8 cellular contexts compared by ENCODE assay signal in genomic region chr7:66740302-66740979, GRCh38. TPM values are rescaled to one million over a fixed set of nuclear protein-coding genes. Genes with fewer than 3 reads are reported as not detected.
DNase-seq lines count a peak whose midpoint lies in the region; ATAC-seq and TF ChIP-seq lines count a peak whose summit lies in the region.

TSS of gene RABGEF1 (plus strand) at chr7:66740733. CDS start at chr7:66771900, 31,167 bp downstream.

- peak within 1 kb of the TSS; percentile 97 to 99 (median 98) for H3K27ac ChIP-seq in upper lobe of left lung

- peak in 1 of 4 donors; percentile 82 for TF ChIP-seq EP300 in upper lobe of left lung (IDR thresholded peaks at IDR 0.05)

- peak; percentile 55 for ATAC-seq in GM18499 (IDR thresholded peaks at IDR 0.05; ENCODE audit: insufficient read depth, unreplicated experiment)
- peak; percentile 79 for ATAC-seq in HG02938 (IDR thresholded peaks at IDR 0.05; ENCODE audit: unreplicated experiment)
- peak; percentile 97 to 98 for ATAC-seq in left cardiac atrium
- ATAC-seq in upper lobe of left lung (ENCODE audit: low FRiP score in 2 of 2), result peak; percentile 97

- H3K27me3 ChIP-seq in upper lobe of left lung, result no peaks in the 10 kb centered on the region

- peak within 1 kb of the TSS; percentile 66 to 95 (median 81) for H3K4me3 ChIP-seq in upper lobe of left lung

- peaks cover 14% of the 10 kb centered on the region for H3K36me3 Mint-ChIP-seq in T-helper 1 cell treated with Interleukin-12 subunit alpha and Interleukin-12 subunit beta and Interleukin-4 antibody, amounts not matched to agents 30 μg/mL and 1 μg/mL, for 36 hours (ENCODE audit: low read depth)

- peaks cover 9% of the 10 kb centered on the region for H3K4me1 Mint-ChIP-seq in T-helper 1 cell treated with Interleukin-12 subunit alpha and Interleukin-12 subunit beta and Interleukin-4 antibody, amounts not matched to agents 30 μg/mL and 1 μg/mL, for 36 hours (ENCODE audit: low read depth)

- peak within 1 kb of the TSS; percentile 92 for H3K4me3 Mint-ChIP-seq in T-helper 1 cell treated with Interleukin-12 subunit alpha and Interleukin-12 subunit beta and Interleukin-4 antibody, amounts not matched to agents 30 μg/mL and 1 μg/mL, for 36 hours

- WGBS in upper lobe of left lung, 2 donors, result 1% methylated on average over 27 to 59 of the region's 85 CpGs

- TF ChIP-seq CTCF in upper lobe of left lung (IDR thresholded peaks at IDR 0.05), result no peak

- intact Hi-C loops in left cardiac atrium (cut with DNase I) (no loop called here), posterior vena cava (cut with DNase I) (no loop called here)

- peaks cover 11% of the 10 kb centered on the region for H3K9me3 Mint-ChIP-seq in T-helper 1 cell treated with Interleukin-12 subunit alpha and Interleukin-12 subunit beta and Interleukin-4 antibody, amounts not matched to agents 30 μg/mL and 1 μg/mL, for 36 hours

- H3K4me1 ChIP-seq in upper lobe of left lung, result peaks cover 11 to 55% (median 17%) of the 10 kb centered on the region in 4 donors

- DNase-seq in NCI-H1694 treated with DMSO at 0.1 percent for 48 hours (lab: John Stamatoyannopoulos, UW) (peak; percentile 77), amniotic stem cell (lab: John Stamatoyannopoulos, UW) (peak; percentile 96), left cardiac atrium (peak; percentile 99), posterior vena cava (ENCODE audit: low spot score) (peak; percentile 100), upper lobe of left lung (peak; percentile 97 to 99)

- peak within 1 kb of the TSS; percentile 92 for H3K27ac Mint-ChIP-seq in T-helper 1 cell treated with Interleukin-12 subunit alpha and Interleukin-12 subunit beta and Interleukin-4 antibody, amounts not matched to agents 30 μg/mL and 1 μg/mL, for 36 hours

- TF ChIP-seq POLR2A in upper lobe of left lung (IDR thresholded peaks at IDR 0.05), result peak in 3 of 4 donors; percentile 84 to 95 (median 93)

- peaks cover 0 to 8% (median 6%) of the 10 kb centered on the region in 4 donors for H3K9me3 ChIP-seq in upper lobe of left lung

- no peaks in the 10 kb centered on the region for H3K27me3 Mint-ChIP-seq in T-helper 1 cell treated with Interleukin-12 subunit alpha and Interleukin-12 subunit beta and Interleukin-4 antibody, amounts not matched to agents 30 μg/mL and 1 μg/mL, for 36 hours (ENCODE audit: low read depth)

- H3K36me3 ChIP-seq in upper lobe of left lung, result no peaks in the 10 kb centered on the region

RNA-seq across cellular contexts. Expression of gene RABGEF1, which starts in this region (rescaled TPM):
- 10 to 100 TPM; 16.0 to 20.8 TPM for total RNA-seq in left cardiac atrium
- 10 to 100 TPM; 29.9 to 39.6 TPM for total RNA-seq in posterior vena cava
- 10 to 100 TPM; 20.7 to 35.6 (median 30.3) TPM for total RNA-seq in upper lobe of left lung

Comparison
In these comparisons a context has a peak if more than half of its experiments do, and no peak if none do; other contexts are left out.
1. Peak in every context shown above with its lines: DNase-seq, ATAC-seq, H3K4me3 ChIP-seq and H3K27ac ChIP-seq.